11 cellular contexts compared by ENCODE assay signal in genomic region chr5:79845448-79846197, GRCh38.
DNase-seq lines count a peak whose midpoint lies in the region; ATAC-seq, FAIRE-seq and TF ChIP-seq lines count a peak whose summit lies in the region.
"Had no signal": no experiment of that assay in that cellular context is flagged by ENCODE, and none has a peak within 500 bp of the region (broad histone marks: within the 10 kb centered on the region; RNA-seq: fewer than 3 reads in every experiment).

No MANE protein-coding gene starts in this region.

- peaks cover 3% of the 10 kb centered on the region for H3K27me3 Mint-ChIP-seq in astrocyte (ENCODE audit: low read depth, unreplicated experiment)

- H3K27me3 ChIP-seq in astrocyte (ENCODE audit: insufficient read depth, low read length) (no peaks in the 10 kb centered on the region), kidney epithelial cell (ENCODE audit: control insufficient read depth, insufficient read depth, low read length) (no peaks in the 10 kb centered on the region), MM.1S (replicated peaks; ENCODE audit: insufficient read depth, low read length) (no peaks in the 10 kb centered on the region)

- H3K9ac ChIP-seq in astrocyte (ENCODE audit: low read length) (peak overlapping the region; percentile 43), MM.1S (ENCODE audit: low read length) (no peak overlapping the region)

- no peaks in the 10 kb centered on the region for H3K79me2 ChIP-seq in astrocyte (ENCODE audit: insufficient read depth, low read length)
- no peaks in the 10 kb centered on the region for H3K79me2 ChIP-seq in MM.1S (ENCODE audit: low read length)

- H3K27ac Mint-ChIP-seq in astrocyte (ENCODE audit: unreplicated experiment) = peak overlapping the region; percentile 38

- H3K4me3 Mint-ChIP-seq in astrocyte (ENCODE audit: unreplicated experiment) = no peak overlapping the region

- ATAC-seq in HG02759 (IDR thresholded peaks at IDR 0.05; ENCODE audit: unreplicated experiment) = no peak
- ATAC-seq: naive thymus-derived CD4-positive, alpha-beta T cell had no signal

- H3K4me1 ChIP-seq in HEK293 (ENCODE audit: control insufficient read depth, insufficient read depth, low read length) (no peaks in the 10 kb centered on the region), astrocyte (ENCODE audit: insufficient read depth, low read length) (peaks cover 14% of the 10 kb centered on the region), MM.1S (ENCODE audit: low read length) (no peaks in the 10 kb centered on the region)

- H3K27ac ChIP-seq in HEK293 (ENCODE audit: extremely low read depth, low read depth, low read length) (no peak overlapping the region), astrocyte (ENCODE audit: low read depth, low read length) (peak overlapping the region; percentile 75), MM.1S (ENCODE audit: low read length) (no peak overlapping the region)

- CTCF ChIA-PET in HEK293 (lab: Yijun Ruan, JAX) = interaction anchor here (1.4 kb wide), 1 partner anchor 12 kb away, joined by 5 read pairs; no protein-coding TSS in a partner anchor

- H3K9me3 Mint-ChIP-seq in astrocyte (ENCODE audit: unreplicated experiment) = peaks cover 7% of the 10 kb centered on the region

- H3K9me2 ChIP-seq in MM.1S (replicated peaks; ENCODE audit: insufficient read depth, low read length) = 0 out of 2 replicates have a peak, but pooled peaks cover 2% of the 10 kb centered on the region

- no peaks in the 10 kb centered on the region for H3K36me3 Mint-ChIP-seq in astrocyte (ENCODE audit: low read depth, unreplicated experiment)

- peak; percentile 98 for FAIRE-seq in astrocyte (lab: Jason Lieb, UNC)
- FAIRE-seq: endometrium had no signal

- no peaks in the 10 kb centered on the region for H3K36me3 ChIP-seq in HEK293 (ENCODE audit: control insufficient read depth in 2 of 2, insufficient read depth in 1 of 2, low read length in 2 of 2)
- H3K36me3 ChIP-seq in astrocyte (ENCODE audit: insufficient read depth, low read length) = no peaks in the 10 kb centered on the region
- no peaks in the 10 kb centered on the region for H3K36me3 ChIP-seq in kidney epithelial cell (ENCODE audit: control insufficient read depth, insufficient read depth, low read length)
- no peaks in the 10 kb centered on the region for H3K36me3 ChIP-seq in MM.1S (replicated peaks; ENCODE audit: insufficient read depth, low read length)

- H4K20me1 ChIP-seq in astrocyte (ENCODE audit: insufficient read depth, low read length) = no peaks in the 10 kb centered on the region
- H4K20me1 ChIP-seq in MM.1S (ENCODE audit: insufficient read depth, low read length) = no peaks in the 10 kb centered on the region

- H3F3A ChIP-seq in MM.1S (ENCODE audit: insufficient read depth, low read length) = no peaks in the 10 kb centered on the region

- TF ChIP-seq CTCF in HEK293 (tag by site-specific recombination; IDR thresholded peaks at IDR 0.05) (no peak), astrocyte (IDR thresholded peaks at IDR 0.05; ENCODE audit: insufficient read depth, low read depth, low read length) (no peak), kidney epithelial cell (IDR thresholded peaks at IDR 0.05; ENCODE audit: insufficient read depth, low read length, poor library complexity, severe bottlenecking) (no peak), MM.1S (IDR thresholded peaks at IDR 0.05; ENCODE audit: low read length) (no peak)

- H2AFZ ChIP-seq in astrocyte (ENCODE audit: low read depth, low read length) = peak overlapping the region; percentile 42
- no peak overlapping the region for H2AFZ ChIP-seq in MM.1S (ENCODE audit: low read length)

- DNase-seq in AG08396 (ENCODE audit: low spot score) (peak; percentile 71), astrocyte (ENCODE audit: low read depth) (peak; percentile 96), kidney epithelial cell (ENCODE audit: low read depth) (peak; percentile 21), ureter (ENCODE audit: low spot score) (no peak), MM.1S (no peak), NCI-H2171 treated with DMSO at 0.1 percent for 48 hours (lab: John Stamatoyannopoulos, UW) (no peak)
- DNase-seq: NCI-H510A had no signal

- peaks cover 16% of the 10 kb centered on the region for H3K4me1 Mint-ChIP-seq in astrocyte (ENCODE audit: low read depth, unreplicated experiment)

- H3K4me3 ChIP-seq in HEK293 (ENCODE audit: low read depth, low read length) (no peak overlapping the region), astrocyte (ENCODE audit: insufficient read depth, low read depth, low read length) (peak overlapping the region; percentile 21), kidney epithelial cell (ENCODE audit: low read depth, low read length) (no peak overlapping the region), MM.1S (ENCODE audit: low read length) (no peak overlapping the region)

- H3K4me2 ChIP-seq in astrocyte (ENCODE audit: low read length) (peak overlapping the region; percentile 77), MM.1S (ENCODE audit: low read depth, low read length) (no peak overlapping the region)

- H3K9me3 ChIP-seq in HEK293 (ENCODE audit: control insufficient read depth, insufficient read depth, low read depth, low read length) (no peaks in the 10 kb centered on the region), astrocyte (ENCODE audit: insufficient read depth, low read depth, low read length) (no peaks in the 10 kb centered on the region), MM.1S (replicated peaks; ENCODE audit: insufficient read depth, low read length) (no peaks in the 10 kb centered on the region)

- POLR2A ChIA-PET in HEK293 (lab: Yijun Ruan, JAX) = no interaction called here

TF ChIP-seq in HEK293, 187 proteins besides CTCF, POLR2A, EP300 and RAD21 (continues in another document):
- TF ChIP-seq KLF1 (tag by site-specific recombination; IDR thresholded peaks at IDR 0.05) (no peak), ZBTB21 (tag by site-specific recombination; IDR thresholded peaks at IDR 0.05) (peak; percentile 31; the same call in 1 of the 2 replicates), ZBTB20 (tag by site-specific recombination; IDR thresholded peaks at IDR 0.05) (no peak), ZNF692 (tag by site-specific recombination; IDR thresholded peaks at IDR 0.05) (0 out of 2 replicates have a peak, but pooled peaks have one; percentile 31), PATZ1 (tag by site-specific recombination; IDR thresholded peaks at IDR 0.05) (peak; percentile 42; the same call in 1 of the 2 replicates), ZFHX2 (tag by site-specific recombination; conservative IDR thresholded peaks at IDR 0.05) (peak; percentile 81)
- TF ChIP-seq, protein P1, sequence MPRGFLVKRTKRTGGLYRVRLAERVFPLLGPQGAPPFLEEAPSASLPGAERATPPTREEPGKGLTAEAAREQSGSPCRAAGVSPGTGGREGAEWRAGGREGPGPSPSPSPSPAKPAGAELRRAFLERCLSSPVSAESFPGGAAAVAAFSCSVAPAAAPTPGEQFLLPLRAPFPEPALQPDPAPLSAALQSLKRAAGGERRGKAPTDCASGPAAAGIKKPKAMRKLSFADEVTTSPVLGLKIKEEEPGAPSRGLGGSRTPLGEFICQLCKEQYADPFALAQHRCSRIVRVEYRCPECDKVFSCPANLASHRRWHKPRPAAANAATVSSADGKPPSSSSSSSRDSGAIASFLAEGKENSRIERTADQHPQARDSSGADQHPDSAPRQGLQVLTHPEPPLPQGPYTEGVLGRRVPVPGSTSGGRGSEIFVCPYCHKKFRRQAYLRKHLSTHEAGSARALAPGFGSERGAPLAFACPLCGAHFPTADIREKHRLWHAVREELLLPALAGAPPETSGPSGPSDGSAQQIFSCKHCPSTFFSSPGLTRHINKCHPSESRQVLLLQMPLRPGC (tag by site-specific recombination; IDR thresholded peaks at IDR 0.05) = 0 out of 2 replicates have a peak, but pooled peaks have one; percentile 46

Comparison
In these comparisons a context has a peak if more than half of its experiments do, and no peak if none do; other contexts are left out.
1. DNase-seq: peak in AG08396 (single experiment), astrocyte (single experiment) and kidney epithelial cell (single experiment); none in ureter (single experiment), MM.1S (single experiment) and NCI-H2171 treated with DMSO at 0.1 percent for 48 hours (single experiment).